In genomic region chr1:209879539-209879938, GRCh38 we compare ENCODE assay signal across 13 cellular contexts. TPM values are rescaled to one million over a fixed set of nuclear protein-coding genes. Genes with fewer than 3 reads are reported as not detected.
DNase-seq lines count a peak whose midpoint lies in the region; ATAC-seq and TF ChIP-seq lines count a peak whose summit lies in the region.
"Had no signal": no experiment of that assay in that cellular context is flagged by ENCODE, and none has a peak within 500 bp of the region (broad histone marks: within the 10 kb centered on the region; RNA-seq: fewer than 3 reads in every experiment).

No MANE protein-coding gene starts in this region.

- H2AFZ ChIP-seq in smooth muscle cell (ENCODE audit: low read depth): no peak overlapping the region

- H3K4me2 ChIP-seq in smooth muscle cell: peak overlapping the region; percentile 50

- H3F3A ChIP-seq in smooth muscle cell (ENCODE audit: low read depth): peaks cover 23% of the 10 kb centered on the region

- no peak overlapping the region for H3K9ac ChIP-seq in smooth muscle cell (ENCODE audit: low read depth)

- 32% methylated on average over 12 of the region's 12 CpGs for WGBS in smooth muscle cell (ENCODE audit: low lambda C conversion rate)

- peaks cover 15% of the 10 kb centered on the region for H3K4me1 ChIP-seq in smooth muscle cell (ENCODE audit: low read depth)

- H3K36me3 ChIP-seq in smooth muscle cell (ENCODE audit: low read depth): no peaks in the 10 kb centered on the region
- H3K36me3 ChIP-seq: heart right ventricle had no signal

- H3K79me2 ChIP-seq in smooth muscle cell (ENCODE audit: low read depth): no peaks in the 10 kb centered on the region

- no peak overlapping the region for H3K4me3 ChIP-seq in smooth muscle cell
- H3K4me3 ChIP-seq: heart right ventricle had no signal

- no peaks in the 10 kb centered on the region for H3K27me3 ChIP-seq in smooth muscle cell (ENCODE audit: low read depth)

- no peak for TF ChIP-seq CTCF in smooth muscle cell (IDR thresholded peaks at IDR 0.05; ENCODE audit: borderline replicate concordance, insufficient read depth, poor library complexity, severe bottlenecking)

- no peak for ATAC-seq in GM18498 (IDR thresholded peaks at IDR 0.05; ENCODE audit: unreplicated experiment)
- ATAC-seq: heart right ventricle; naive thymus-derived CD8-positive, alpha-beta T cell; Right ventricle myocardium inferior had no signal

- no peaks in the 10 kb centered on the region for H4K20me1 ChIP-seq in smooth muscle cell (ENCODE audit: low read depth)

- DNase-seq in NCI-H2029 (lab: John Stamatoyannopoulos, UW) (peak; percentile 24), NCI-H2029 treated with DMSO at 0.1 percent for 48 hours (lab: John Stamatoyannopoulos, UW) (no peak), NCI-H774 (lab: John Stamatoyannopoulos, UW) (peak; percentile 20), fibroblast of gingiva (ENCODE audit: low read depth) (peak; percentile 49), smooth muscle cell (lab: John Stamatoyannopoulos, UW; ENCODE audit: unreplicated experiment) (no peak), AML-193 (lab: John Stamatoyannopoulos, UW) (no peak), SKM-1 (lab: John Stamatoyannopoulos, UW; ENCODE audit: unreplicated experiment) (no peak)
- DNase-seq: activated CD4-positive, alpha-beta memory T cell treated with anti-CD3 and anti-CD28 coated beads, Interleukin-2, amount 10 ng/mL, durations not matched to agents 7 days and 5 days; heart right ventricle; KG1; naive thymus-derived CD8-positive, alpha-beta T cell had no signal

- H3K27ac ChIP-seq in smooth muscle cell (ENCODE audit: low read depth): no peak overlapping the region
- H3K27ac ChIP-seq: heart right ventricle had no signal

- no peaks in the 10 kb centered on the region for H3K9me3 ChIP-seq in smooth muscle cell (replicated peaks; ENCODE audit: low read depth)
- H3K9me3 ChIP-seq: heart right ventricle had no signal

RNA-seq across cellular contexts. Expression of gene UTP25, which starts 51.8 kb away (rescaled TPM):
- total RNA-seq in smooth muscle cell: 5.2 and 6.2 TPM in 2 replicates
- 2.3 and 2.9 TPM in 2 replicates for polyA plus RNA-seq in smooth muscle cell

RNA-seq across cellular contexts. Expression of gene SYT14, which starts 58.5 kb away (rescaled TPM):
- 0.81 TPM in 1 of 2 replicates, not detected in the other for total RNA-seq in smooth muscle cell
- polyA plus RNA-seq in smooth muscle cell: not detected in 2 replicates
- total RNA-seq: activated CD4-positive, alpha-beta memory T cell treated with anti-CD3 and anti-CD28 coated beads, Interleukin-2, amount 10 ng/mL, durations not matched to agents 7 days and 5 days; naive thymus-derived CD8-positive, alpha-beta T cell; Right ventricle myocardium inferior had no signal
- polyA plus RNA-seq: heart right ventricle; naive thymus-derived CD8-positive, alpha-beta T cell had no signal

Comparison
In these comparisons a context has a peak if more than half of its experiments do, and no peak if none do; other contexts are left out.
1. DNase-seq: peak in NCI-H2029 (single experiment), NCI-H774 (single experiment) and fibroblast of gingiva (single experiment); none in NCI-H2029 treated with DMSO at 0.1 percent for 48 hours (single experiment), smooth muscle cell (single experiment), AML-193 (0 of 2) and SKM-1 (single experiment).